In genomic region chr16:56310685-56311084, GRCh38 we compare ENCODE assay signal across 20 cellular contexts.
DNase-seq lines count a peak whose midpoint lies in the region; ATAC-seq and TF ChIP-seq lines count a peak whose summit lies in the region.
"Had no signal": no experiment of that assay in that cellular context is flagged by ENCODE, and none has a peak within 500 bp of the region (broad histone marks: within the 10 kb centered on the region; RNA-seq: fewer than 3 reads in every experiment).

No MANE protein-coding gene starts in this region.

- H3K36me3 Mint-ChIP-seq in activated naive CD4-positive, alpha-beta T cell treated with anti-CD3 and anti-CD28 coated beads, Interleukin-2, amount 50 U/mL, for 72 hours: no peaks in the 10 kb centered on the region

- no peak for TF ChIP-seq EP300 in suprapubic skin (IDR thresholded peaks at IDR 0.05)

- no peaks in the 10 kb centered on the region for H3K9me3 ChIP-seq in suprapubic skin

- H3K27ac ChIP-seq in layer of hippocampus (ENCODE audit: low read depth, low read length) (peak overlapping the region; percentile 82), suprapubic skin (no peak overlapping the region)
- H3K27ac ChIP-seq: 22Rv1, RWPE1 had no signal

- H3K9me3 Mint-ChIP-seq in activated naive CD4-positive, alpha-beta T cell treated with anti-CD3 and anti-CD28 coated beads, Interleukin-2, amount 50 U/mL, for 72 hours: peaks cover 0 to 5% of the 10 kb centered on the region in 2 donors
- H3K9me3 Mint-ChIP-seq: CD4-positive, alpha-beta T cell; GM23338 had no signal

- 93% methylated on average over 2 of the region's 2 CpGs for WGBS in suprapubic skin

- no peaks in the 10 kb centered on the region for H3K4me1 ChIP-seq in suprapubic skin

- no peak for TF ChIP-seq CTCF in suprapubic skin (IDR thresholded peaks at IDR 0.05)

- DNase-seq in DMS153 (lab: John Stamatoyannopoulos, UW) (peak; percentile 9), DMS153 treated with DMSO at 0.1 percent for 48 hours (lab: John Stamatoyannopoulos, UW; ENCODE audit: unreplicated experiment) (no peak), C1 segment of cervical spinal cord (lab: John Stamatoyannopoulos, UW) (no peak), suprapubic skin (ENCODE audit: low spot score in 2 of 2) (no peak)
- DNase-seq in activated naive CD4-positive, alpha-beta T cell treated with anti-CD3 and anti-CD28 coated beads, Interleukin-2, amount 50 U/mL, for 72 hours (ENCODE audit: low spot score in 2 of 2): no peak
- DNase-seq in activated naive CD4-positive, alpha-beta T cell treated with anti-CD3 and anti-CD28 coated beads, Interleukin-2, amount 50 U/mL, for 16 hours: no peak
- DNase-seq: Calu3; CD4-positive, alpha-beta T cell; GF-D8; NCI-H1694 treated with DMSO at 0.1 percent for 48 hours; NCI-H2107; NCI-H226; NCI-H524 treated with DMSO at 0.1 percent for 48 hours; PC-3 had no signal

- H3K27me3 ChIP-seq in layer of hippocampus (ENCODE audit: control insufficient read depth, insufficient read depth, low read length): no peaks in the 10 kb centered on the region
- H3K27me3 ChIP-seq in suprapubic skin: no peaks in the 10 kb centered on the region

- no peak for TF ChIP-seq POLR2A in suprapubic skin (IDR thresholded peaks at IDR 0.05)

- no peak overlapping the region for H3K4me3 ChIP-seq in suprapubic skin
- H3K4me3 ChIP-seq: GM23338 had no signal

- no peaks in the 10 kb centered on the region for H3K36me3 ChIP-seq in suprapubic skin

- no peak overlapping the region for H3K27ac Mint-ChIP-seq in activated naive CD4-positive, alpha-beta T cell treated with anti-CD3 and anti-CD28 coated beads, Interleukin-2, amount 50 U/mL, for 72 hours
- H3K27ac Mint-ChIP-seq: B cell; CD4-positive, alpha-beta T cell; GM23338 had no signal

- ATAC-seq in activated naive CD4-positive, alpha-beta T cell treated with anti-CD3 and anti-CD28 coated beads, Interleukin-2, amount 50 U/mL, for 72 hours: peak; percentile 43 to 67
- no peak for ATAC-seq in GM21717 (IDR thresholded peaks at IDR 0.05; ENCODE audit: unreplicated experiment)
- ATAC-seq: PC-3 had no signal
